ENCODE assay signal across 8 cellular contexts in genomic region chr1:101388904-101389546, GRCh38.
DNase-seq lines count a peak whose midpoint lies in the region; ATAC-seq and TF ChIP-seq lines count a peak whose summit lies in the region.

No MANE protein-coding gene starts in this region.

- H3K4me1 ChIP-seq in Loucy (ENCODE audit: insufficient read depth, low read length, poor library complexity, severe bottlenecking) (peaks cover 9% of the 10 kb centered on the region), lower lobe of right lung (no peaks in the 10 kb centered on the region)

- no peaks in the 10 kb centered on the region for H3K79me2 ChIP-seq in Loucy (ENCODE audit: insufficient read depth, low read length)

- H3K36me3 ChIP-seq in Loucy (ENCODE audit: insufficient read depth, low read length) (no peaks in the 10 kb centered on the region), lower lobe of right lung (no peaks in the 10 kb centered on the region)

- intact Hi-C loops in lower lobe of right lung (cut with DNase I): no loop called here

- H3K9ac ChIP-seq in Loucy (ENCODE audit: low read depth, low read length, poor library complexity, severe bottlenecking): no peak overlapping the region

- peaks cover 6% of the 10 kb centered on the region; the same call in 1 of the 2 replicates for H3K9me3 ChIP-seq in Loucy (ENCODE audit: insufficient read depth, low read depth, low read length)
- H3K9me3 ChIP-seq in lower lobe of right lung: no peaks in the 10 kb centered on the region

- H3K4me2 ChIP-seq in Loucy (ENCODE audit: low read depth, low read length, poor library complexity, severe bottlenecking): peak overlapping the region; percentile 6

- no peaks in the 10 kb centered on the region for H3K27me3 ChIP-seq in Loucy (ENCODE audit: insufficient read depth, low read length, poor library complexity, severe bottlenecking)
- H3K27me3 ChIP-seq in lower lobe of right lung (ENCODE audit: low read depth): no peaks in the 10 kb centered on the region

- TF ChIP-seq CTCF in Loucy (conservative IDR thresholded peaks at IDR 0.05; ENCODE audit: low read length) (no peak), lower lobe of right lung (IDR thresholded peaks at IDR 0.05) (no peak)

- H3F3A ChIP-seq in Loucy (ENCODE audit: low read depth): no peaks in the 10 kb centered on the region

- peak; percentile 48 for DNase-seq in iris pigment epithelial cell (ENCODE audit: low read depth)
- DNase-seq in NCI-H1694 treated with DMSO at 0.1 percent for 48 hours (lab: John Stamatoyannopoulos, UW): no peak
- no peak for DNase-seq in T1000 (lab: John Stamatoyannopoulos, UW)
- DNase-seq in lower lobe of right lung: no peak
- no peak for DNase-seq in Kasumi-1 (lab: John Stamatoyannopoulos, UW)

- no peaks in the 10 kb centered on the region for H4K20me1 ChIP-seq in Loucy (ENCODE audit: insufficient read depth, low read length, poor library complexity, severe bottlenecking)

- no peak overlapping the region for H2AFZ ChIP-seq in Loucy (ENCODE audit: low read length)

- H3K4me3 ChIP-seq in Loucy (ENCODE audit: low read length, poor library complexity, severe bottlenecking) (no peak overlapping the region), lower lobe of right lung (no peak overlapping the region)

- ATAC-seq in GM18517 (IDR thresholded peaks at IDR 0.05; ENCODE audit: unreplicated experiment): peak; percentile 90
- ATAC-seq in GM21825 (IDR thresholded peaks at IDR 0.05; ENCODE audit: unreplicated experiment): peak; percentile 92
- no peak for ATAC-seq in lower lobe of right lung

- no peak overlapping the region for H3K27ac ChIP-seq in lower lobe of right lung

- H3K9me2 ChIP-seq in Loucy (replicated peaks; ENCODE audit: low read depth, low read length): no peaks in the 10 kb centered on the region

Comparison
In these comparisons a context has a peak if more than half of its experiments do, and no peak if none do; other contexts are left out.
1. ATAC-seq: peak in GM18517 (single experiment) and GM21825 (single experiment); none in lower lobe of right lung (0 of 2).